ENCODE assay signal across 15 cellular contexts in the genomic region with DNA sequence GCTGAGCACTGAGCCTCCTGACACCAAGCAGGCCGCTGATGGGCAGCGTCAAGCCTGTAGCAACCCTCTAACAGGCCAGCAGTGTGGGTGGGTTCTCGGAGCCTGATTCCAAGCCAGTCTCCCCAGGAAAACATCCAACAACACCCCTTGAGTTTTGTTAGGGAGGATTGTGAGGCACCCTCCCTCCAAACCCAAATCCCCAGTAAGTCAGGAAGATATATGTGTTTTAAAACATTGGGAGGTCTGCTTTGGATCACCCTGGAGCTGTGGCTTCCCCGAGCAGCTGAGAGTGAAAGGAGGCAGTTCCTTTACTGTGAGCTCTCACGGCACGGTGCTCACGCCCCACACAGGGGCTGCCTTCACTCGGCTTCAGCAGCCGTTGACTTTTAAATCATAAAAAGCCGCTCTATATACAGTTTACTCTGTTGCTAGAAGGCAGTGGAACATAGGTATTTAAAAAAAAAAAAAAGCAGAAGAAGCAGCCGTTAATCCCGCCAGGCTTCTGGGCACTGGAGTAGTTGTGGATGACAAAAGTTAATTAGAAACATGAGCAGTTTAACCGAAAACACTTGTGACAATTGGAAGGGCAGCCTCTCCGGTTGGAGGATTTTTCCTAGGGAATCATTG.
A peak's percentile ranks its signal among the peaks of the same experiment; 100 is the strongest.
DNase-seq lines count a peak whose midpoint lies in the region; ATAC-seq and TF ChIP-seq lines count a peak whose summit lies in the region.
"Had no signal": no experiment of that assay in that cellular context is flagged by ENCODE, and none has a peak within 500 bp of the region (broad histone marks: within the 10 kb centered on the region; RNA-seq: fewer than 3 reads in every experiment).

No MANE protein-coding gene starts in this region.

- H3K79me2 ChIP-seq in PC-3 (ENCODE audit: low read length): no peaks in the 10 kb centered on the region

- CTCF ChIA-PET in activated CD8-positive, alpha-beta memory T cell treated with anti-CD3 and anti-CD28 coated beads, Interleukin-2, amount 10 ng/mL, durations not matched to agents 7 days and 5 days (lab: Charles Lee): no interaction called here
- CTCF ChIA-PET in PC-3 (lab: Charles Lee): no interaction called here

- H3K27ac ChIP-seq in rectal smooth muscle tissue (ENCODE audit: low read depth, low read length) (peak overlapping the region; percentile 67), PC-3 (ENCODE audit: low read length) (no peak overlapping the region)

- no peaks in the 10 kb centered on the region for H3K27me3 Mint-ChIP-seq in activated CD8-positive, alpha-beta memory T cell treated with anti-CD3 and anti-CD28 coated beads, Interleukin-2, amount 10 ng/mL, durations not matched to agents 7 days and 5 days

- H3K9me2 ChIP-seq in PC-3 (replicated peaks; ENCODE audit: low read length): no peaks in the 10 kb centered on the region

- no peak overlapping the region for H2AFZ ChIP-seq in PC-3 (ENCODE audit: low read length)

- H3K9ac ChIP-seq in rectal smooth muscle tissue (ENCODE audit: low read length) (no peak overlapping the region), PC-3 (ENCODE audit: low read length) (no peak overlapping the region)

- DNase-seq in AG09319 (ENCODE audit: extremely low read depth, low read depth) (peak; percentile 66), NCI-H2227 treated with DMSO at 0.1 percent for 48 hours (lab: John Stamatoyannopoulos, UW) (peak; percentile 32), fibroblast of pulmonary artery (ENCODE audit: low read depth) (peak; percentile 31), PC-3 (no peak)
- no peak for DNase-seq in activated CD8-positive, alpha-beta memory T cell treated with anti-CD3 and anti-CD28 coated beads, Interleukin-2, amount 10 ng/mL, durations not matched to agents 7 days and 5 days
- DNase-seq: activated naive CD8-positive, alpha-beta T cell treated with anti-CD3 and anti-CD28 coated beads, Interleukin-2, amount 10 ng/mL, durations not matched to agents 7 days and 5 days; CD4-positive, alpha-beta memory T cell; KG1; naive thymus-derived CD4-positive, alpha-beta T cell; stimulated activated CD4-positive, alpha-beta T cell treated with anti-CD3 and anti-CD28 coated beads, Interleukin-1b, Interleukin-23, amount 100 ng/mL, for 48 hours; stimulated activated naive CD4-positive, alpha-beta T cell treated with Interleukin-2 at 50 U/mL for 16 hours; T-cell had no signal

- POLR2A ChIA-PET in PC-3 (lab: Charles Lee; ENCODE audit: unreplicated experiment): no interaction called here

- H4K20me1 ChIP-seq in PC-3 (ENCODE audit: low read length): no peaks in the 10 kb centered on the region

- no peak overlapping the region for H3K4me3 ChIP-seq in fibroblast of pulmonary artery (replicated peaks; ENCODE audit: low read depth, low read length)
- H3K4me3 ChIP-seq in rectal smooth muscle tissue (ENCODE audit: low read length): peak overlapping the region; percentile 13
- H3K4me3 ChIP-seq in PC-3 (ENCODE audit: low read length): no peak overlapping the region

- no peaks in the 10 kb centered on the region for H3K27me3 ChIP-seq in rectal smooth muscle tissue (ENCODE audit: control insufficient read depth, insufficient read depth, low read length)
- H3K27me3 ChIP-seq in PC-3 (ENCODE audit: low read length): no peaks in the 10 kb centered on the region

- H3K36me3 Mint-ChIP-seq in activated CD8-positive, alpha-beta memory T cell treated with anti-CD3 and anti-CD28 coated beads, Interleukin-2, amount 10 ng/mL, durations not matched to agents 7 days and 5 days: no peaks in the 10 kb centered on the region
- H3K36me3 Mint-ChIP-seq: activated naive CD8-positive, alpha-beta T cell treated with anti-CD3 and anti-CD28 coated beads, Interleukin-2, amount 10 ng/mL, durations not matched to agents 7 days and 5 days; CD4-positive, alpha-beta memory T cell; naive thymus-derived CD4-positive, alpha-beta T cell; T-cell had no signal

- no peaks in the 10 kb centered on the region for H3K4me1 Mint-ChIP-seq in activated CD8-positive, alpha-beta memory T cell treated with anti-CD3 and anti-CD28 coated beads, Interleukin-2, amount 10 ng/mL, durations not matched to agents 7 days and 5 days
- H3K4me1 Mint-ChIP-seq: activated naive CD8-positive, alpha-beta T cell treated with anti-CD3 and anti-CD28 coated beads, Interleukin-2, amount 10 ng/mL, durations not matched to agents 7 days and 5 days; CD4-positive, alpha-beta memory T cell; naive thymus-derived CD4-positive, alpha-beta T cell; T-cell had no signal

- H3K4me1 ChIP-seq in rectal smooth muscle tissue (ENCODE audit: control insufficient read depth, insufficient read depth, low read length): peaks cover 56% of the 10 kb centered on the region
- peaks cover 14% of the 10 kb centered on the region for H3K4me1 ChIP-seq in PC-3 (ENCODE audit: insufficient read depth, low read length)

- H3K9me3 ChIP-seq in PC-3 (ENCODE audit: low read length): no peaks in the 10 kb centered on the region

- intact Hi-C loops in PC-3 (cut with micrococcal nuclease): no loop called here

- BruUV-seq in PC-3 (replicated peaks; lab: Mats Ljungman, UMichigan): no TSS peak

- no peak for ATAC-seq in activated CD8-positive, alpha-beta memory T cell treated with anti-CD3 and anti-CD28 coated beads, Interleukin-2, amount 10 ng/mL, durations not matched to agents 7 days and 5 days
- ATAC-seq in PC-3: no peak
- no peak for ATAC-seq in GM21390 (IDR thresholded peaks at IDR 0.05; ENCODE audit: unreplicated experiment)
- ATAC-seq in HG03432 (IDR thresholded peaks at IDR 0.05; ENCODE audit: unreplicated experiment): no peak
- ATAC-seq: naive thymus-derived CD4-positive, alpha-beta T cell; T-cell had no signal

- no peak overlapping the region for H3K4me3 Mint-ChIP-seq in activated CD8-positive, alpha-beta memory T cell treated with anti-CD3 and anti-CD28 coated beads, Interleukin-2, amount 10 ng/mL, durations not matched to agents 7 days and 5 days
- H3K4me3 Mint-ChIP-seq: activated naive CD8-positive, alpha-beta T cell treated with anti-CD3 and anti-CD28 coated beads, Interleukin-2, amount 10 ng/mL, durations not matched to agents 7 days and 5 days; CD4-positive, alpha-beta memory T cell; naive thymus-derived CD4-positive, alpha-beta T cell; T-cell had no signal

- no peaks in the 10 kb centered on the region for H3F3A ChIP-seq in PC-3 (ENCODE audit: low read length, unreplicated experiment)

- no peak overlapping the region for H3K4me2 ChIP-seq in PC-3 (ENCODE audit: low read length)

- no peaks in the 10 kb centered on the region for H3K9me3 Mint-ChIP-seq in activated CD8-positive, alpha-beta memory T cell treated with anti-CD3 and anti-CD28 coated beads, Interleukin-2, amount 10 ng/mL, durations not matched to agents 7 days and 5 days (ENCODE audit: low read depth)
- H3K9me3 Mint-ChIP-seq: activated naive CD8-positive, alpha-beta T cell treated with anti-CD3 and anti-CD28 coated beads, Interleukin-2, amount 10 ng/mL, durations not matched to agents 7 days and 5 days; CD4-positive, alpha-beta memory T cell; naive thymus-derived CD4-positive, alpha-beta T cell; T-cell had no signal

- H3K27ac Mint-ChIP-seq in activated CD8-positive, alpha-beta memory T cell treated with anti-CD3 and anti-CD28 coated beads, Interleukin-2, amount 10 ng/mL, durations not matched to agents 7 days and 5 days: no peak overlapping the region
- H3K27ac Mint-ChIP-seq: activated naive CD8-positive, alpha-beta T cell treated with anti-CD3 and anti-CD28 coated beads, Interleukin-2, amount 10 ng/mL, durations not matched to agents 7 days and 5 days; CD4-positive, alpha-beta memory T cell; naive thymus-derived CD4-positive, alpha-beta T cell; T-cell had no signal

- H3K36me3 ChIP-seq in rectal smooth muscle tissue (ENCODE audit: control insufficient read depth, insufficient read depth, low read length) (peaks cover 5% of the 10 kb centered on the region), PC-3 (ENCODE audit: low read depth, low read length) (no peaks in the 10 kb centered on the region)

- no peak for TF ChIP-seq CTCF in AG09319 (IDR thresholded peaks at IDR 0.05; ENCODE audit: low read depth, low read length)
- TF ChIP-seq CTCF in fibroblast of pulmonary artery (IDR thresholded peaks at IDR 0.05; ENCODE audit: low read length, missing control alignments): no peak
- no peak for TF ChIP-seq CTCF in PC-3 (conservative IDR thresholded peaks at IDR 0.05; ENCODE audit: low read depth, low read length)

Comparison
In these comparisons a context has a peak if more than half of its experiments do, and no peak if none do; other contexts are left out.
1. DNase-seq: peak in AG09319 (single experiment), NCI-H2227 treated with DMSO at 0.1 percent for 48 hours (single experiment) and fibroblast of pulmonary artery (single experiment); none in activated CD8-positive, alpha-beta memory T cell treated with anti-CD3 and anti-CD28 coated beads, Interleukin-2, amount 10 ng/mL, durations not matched to agents 7 days and 5 days (single experiment) and PC-3 (single experiment).